Comparison of ENCODE assay signal across 8 cellular contexts in genomic region chr12:990649-991349, GRCh38.
DNase-seq lines count a peak whose midpoint lies in the region; ATAC-seq lines count a peak whose summit lies in the region.

Gene ERC1 (plus strand): TSS chr12:991223. CDS start chr12:1027904, 36,681 bp downstream.

- no peaks in the 10 kb centered on the region for H3K9me3 ChIP-seq in BLaER1 treated with 17β-estradiol and CSF1 and Interleukin-3, amounts not matched to agents 10 nM and 100 nM (replicated peaks in 1 of 11)

- peak within 1 kb of the TSS; percentile 86 to 96 (median 92) for H3K4me2 ChIP-seq in BLaER1 treated with 17β-estradiol and CSF1 and Interleukin-3, amounts not matched to agents 10 nM and 100 nM

- peaks cover 36 to 55% (median 43%) of the 10 kb centered on the region in 10 experiments for H3K4me1 ChIP-seq in BLaER1 treated with 17β-estradiol and CSF1 and Interleukin-3, amounts not matched to agents 10 nM and 100 nM

- H4K20me1 ChIP-seq in BLaER1 treated with 17β-estradiol and CSF1 and Interleukin-3, amounts not matched to agents 10 nM and 100 nM, result peaks cover 0 to 37% (median 11%) of the 10 kb centered on the region in 11 experiments; a peak in 14 of 22 replicates

- no peaks in the 10 kb centered on the region for H3K27me3 ChIP-seq in BLaER1 treated with 17β-estradiol and CSF1 and Interleukin-3, amounts not matched to agents 10 nM and 100 nM

- ATAC-seq in GM19328 (IDR thresholded peaks at IDR 0.05; ENCODE audit: unreplicated experiment) (peak; percentile 88), HG03521 (IDR thresholded peaks at IDR 0.05; ENCODE audit: unreplicated experiment) (peak; percentile 68), memory B cell (ENCODE audit: low read depth) (peak; percentile 88)
- ATAC-seq in effector memory CD8-positive, alpha-beta T cell (replicated peaks), result peak; percentile 81

- H3K9me3 Mint-ChIP-seq in effector memory CD8-positive, alpha-beta T cell, result no peaks in the 10 kb centered on the region
- no peaks in the 10 kb centered on the region for H3K9me3 Mint-ChIP-seq in memory B cell

- no peaks in the 10 kb centered on the region for H3K27me3 Mint-ChIP-seq in effector memory CD8-positive, alpha-beta T cell
- H3K27me3 Mint-ChIP-seq in memory B cell, result no peaks in the 10 kb centered on the region

- H3K36me3 ChIP-seq in BLaER1 treated with 17β-estradiol and CSF1 and Interleukin-3, amounts not matched to agents 10 nM and 100 nM, result peaks cover 0 to 11% (median 0%) of the 10 kb centered on the region in 11 experiments; a peak in 4 of 22 replicates

- DNase-seq in NCI-H82 treated with DMSO at 0.1 percent for 48 hours (lab: John Stamatoyannopoulos, UW; ENCODE audit: unreplicated experiment) (peak; percentile 44), memory B cell (ENCODE audit: low spot score in 2 of 2) (peak; percentile 81 to 90)
- DNase-seq in activated CD8-positive, alpha-beta memory T cell treated with anti-CD3 and anti-CD28 coated beads for 48 hours (ENCODE audit: low read depth in 2 of 3, low spot score in 2 of 3), result peak; percentile 58 to 76 (median 72)
- DNase-seq in effector memory CD8-positive, alpha-beta T cell, result peak; percentile 71 to 82 (median 78)
- peak; percentile 60 for DNase-seq in stimulated activated CD8-positive, alpha-beta memory T cell treated with anti-CD3 and anti-CD28 coated beads, Interleukin-12 subunit alpha, Interleukin-12 subunit beta, amount 100 ng/mL, for 1 hour (ENCODE audit: low read depth)

- H3K4me3 ChIP-seq in BLaER1 treated with 17β-estradiol and CSF1 and Interleukin-3, amounts not matched to agents 10 nM and 100 nM, result peak within 1 kb of the TSS; percentile 62 to 84 (median 76)

- peaks cover 18% of the 10 kb centered on the region for H3K36me3 Mint-ChIP-seq in effector memory CD8-positive, alpha-beta T cell (ENCODE audit: insufficient read depth)
- H3K36me3 Mint-ChIP-seq in memory B cell, result no peaks in the 10 kb centered on the region

- H3K27ac ChIP-seq in BLaER1 treated with 17β-estradiol and CSF1 and Interleukin-3, amounts not matched to agents 10 nM and 100 nM, result peak within 1 kb of the TSS; percentile 91 to 99 (median 97)

- peak within 1 kb of the TSS; percentile 94 for H3K27ac Mint-ChIP-seq in effector memory CD8-positive, alpha-beta T cell
- peak within 1 kb of the TSS; percentile 88 for H3K27ac Mint-ChIP-seq in memory B cell

- peak within 1 kb of the TSS; percentile 89 to 98 (median 95) for H3K9ac ChIP-seq in BLaER1 treated with 17β-estradiol and CSF1 and Interleukin-3, amounts not matched to agents 10 nM and 100 nM

- H3K4me1 Mint-ChIP-seq in effector memory CD8-positive, alpha-beta T cell (ENCODE audit: low read depth in 2 of 2), result peaks cover 11 to 31% of the 10 kb centered on the region in 2 donors
- H3K4me1 Mint-ChIP-seq in memory B cell, result peaks cover 23% of the 10 kb centered on the region

- H3K4me3 Mint-ChIP-seq in effector memory CD8-positive, alpha-beta T cell, result peak within 1 kb of the TSS; percentile 89 to 94
- peak within 1 kb of the TSS; percentile 100 for H3K4me3 Mint-ChIP-seq in memory B cell

Comparison
In these comparisons a context has a peak if more than half of its experiments do, and no peak if none do; other contexts are left out.
1. Peak in every context shown above with its lines: DNase-seq, ATAC-seq, H3K4me3 ChIP-seq and H3K27ac ChIP-seq.